In the genomic region with DNA sequence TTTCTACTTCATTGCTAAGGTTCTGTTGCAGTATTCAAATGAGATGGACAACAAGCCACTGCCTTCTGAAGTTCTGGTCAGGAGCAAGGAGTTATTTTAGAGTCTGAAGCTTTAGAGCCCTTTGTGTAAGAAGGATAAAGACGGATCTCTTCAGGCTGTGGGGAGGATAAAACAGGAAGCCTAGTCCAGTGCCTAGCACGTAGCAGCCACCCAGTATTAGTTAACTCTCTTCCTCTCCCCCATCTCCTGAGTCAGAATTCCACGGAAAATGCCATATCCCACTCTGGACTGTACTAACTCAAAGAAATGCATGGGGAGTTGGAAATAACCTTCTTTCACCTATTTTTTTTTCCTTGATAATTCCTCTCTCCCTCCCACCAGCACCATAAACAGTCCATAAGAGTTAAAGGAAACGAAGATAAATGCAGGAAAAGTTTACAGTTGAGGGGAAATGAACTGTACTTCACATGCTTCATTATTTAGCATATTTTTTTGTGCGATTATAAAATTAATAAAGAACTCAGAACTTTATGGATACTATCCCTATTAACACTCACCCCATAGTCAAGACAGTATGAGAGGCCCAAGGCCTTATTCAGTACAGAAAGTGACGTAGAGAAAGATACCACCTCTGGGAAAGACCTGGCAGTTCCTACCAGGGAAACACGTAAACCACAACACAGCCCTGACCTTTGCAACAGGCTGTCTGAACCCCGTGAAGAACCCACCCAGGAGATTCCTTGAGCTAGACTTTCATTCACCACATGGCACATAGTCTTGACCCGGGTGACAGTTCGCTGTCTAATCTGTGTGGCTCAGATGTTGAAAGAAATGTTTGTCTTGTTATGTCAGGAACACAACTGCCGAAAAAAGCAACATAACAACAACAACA, we compare ENCODE assay signal across 11 cellular contexts. TPM values are rescaled to one million over a fixed set of nuclear protein-coding genes. Genes with fewer than 3 reads are reported as not detected.
A peak's percentile ranks its signal among the peaks of the same experiment; 100 is the strongest.
DNase-seq lines count a peak whose midpoint lies in the region; ATAC-seq and TF ChIP-seq lines count a peak whose summit lies in the region.
"Had no signal": no experiment of that assay in that cellular context is flagged by ENCODE, and none has a peak within 500 bp of the region (broad histone marks: within the 10 kb centered on the region; RNA-seq: fewer than 3 reads in every experiment).

No MANE protein-coding gene starts in this region.

- H3K36me3 ChIP-seq in HUES6 (ENCODE audit: control insufficient read depth, insufficient read depth, low read length) (peaks cover 7% of the 10 kb centered on the region), thyroid gland (no peaks in the 10 kb centered on the region)

- H3K4me1 ChIP-seq in HUES6 (ENCODE audit: control insufficient read depth, insufficient read depth, low read length) = peaks cover 89% of the 10 kb centered on the region
- no peaks in the 10 kb centered on the region for H3K4me1 ChIP-seq in thyroid gland

- no peak for TF ChIP-seq POLR2A in thyroid gland (IDR thresholded peaks at IDR 0.05)

- peak overlapping the region; percentile 23 for H3K9ac ChIP-seq in HUES6 (ENCODE audit: low read length)

- 69% methylated on average over 11 of the region's 11 CpGs for WGBS in thyroid gland, 2 donors

- intact Hi-C loops in thyroid gland (cut with DNase I) = no loop called here

- DNase-seq in CD1c-positive myeloid dendritic cell (ENCODE audit: extremely low spot score) = peak; percentile 70
- peak; percentile 33 for DNase-seq in astrocyte of the hippocampus (ENCODE audit: low read depth, low spot score)
- peak; percentile 35 for DNase-seq in kidney tubule cell (ENCODE audit: low spot score)
- DNase-seq in NCI-H1694 treated with DMSO at 0.1 percent for 48 hours (lab: John Stamatoyannopoulos, UW) = no peak
- no peak for DNase-seq in iPS-NIHi11 (ENCODE audit: low spot score)
- no peak for DNase-seq in thyroid gland
- DNase-seq: AML-193, NCI-H1092, nucleus accumbens had no signal

- H3K9me3 ChIP-seq in HUES6 (ENCODE audit: control insufficient read depth, insufficient read depth, low read depth, low read length) (no peaks in the 10 kb centered on the region), thyroid gland (no peaks in the 10 kb centered on the region)

- H3K27me3 ChIP-seq in HUES6 (ENCODE audit: control insufficient read depth, insufficient read depth, low read length) = no peaks in the 10 kb centered on the region
- H3K27me3 ChIP-seq in thyroid gland = no peaks in the 10 kb centered on the region

- no peak for ATAC-seq in GM21576 (IDR thresholded peaks at IDR 0.05; ENCODE audit: unreplicated experiment)

- H3K4me3 ChIP-seq in HUES6 (ENCODE audit: low read depth, low read length) (peak overlapping the region; percentile 21; the same call in 1 of the 2 replicates), thyroid gland (replicated peaks in 1 of 3) (no peak overlapping the region)

- no peak for TF ChIP-seq CTCF in thyroid gland (IDR thresholded peaks at IDR 0.05)

- H3K27ac ChIP-seq in HUES6 (ENCODE audit: low read depth, low read length) = no peak overlapping the region; the same call in 1 of the 2 replicates
- no peak overlapping the region for H3K27ac ChIP-seq in thyroid gland

RNA-seq across cellular contexts. Expression of gene IGF2BP2, which starts 9.2 kb away (rescaled TPM):
- 10 to 100 TPM; 12.4 to 45.7 (median 15.9) TPM for total RNA-seq in thyroid gland

Comparison
In these comparisons a context has a peak if more than half of its experiments do, and no peak if none do; other contexts are left out.
1. DNase-seq: peak in CD1c-positive myeloid dendritic cell (single experiment), astrocyte of the hippocampus (single experiment) and kidney tubule cell (single experiment); none in NCI-H1694 treated with DMSO at 0.1 percent for 48 hours (single experiment), iPS-NIHi11 (single experiment) and thyroid gland (0 of 2).